ENCODE assay signal across 14 cellular contexts in the genomic region with DNA sequence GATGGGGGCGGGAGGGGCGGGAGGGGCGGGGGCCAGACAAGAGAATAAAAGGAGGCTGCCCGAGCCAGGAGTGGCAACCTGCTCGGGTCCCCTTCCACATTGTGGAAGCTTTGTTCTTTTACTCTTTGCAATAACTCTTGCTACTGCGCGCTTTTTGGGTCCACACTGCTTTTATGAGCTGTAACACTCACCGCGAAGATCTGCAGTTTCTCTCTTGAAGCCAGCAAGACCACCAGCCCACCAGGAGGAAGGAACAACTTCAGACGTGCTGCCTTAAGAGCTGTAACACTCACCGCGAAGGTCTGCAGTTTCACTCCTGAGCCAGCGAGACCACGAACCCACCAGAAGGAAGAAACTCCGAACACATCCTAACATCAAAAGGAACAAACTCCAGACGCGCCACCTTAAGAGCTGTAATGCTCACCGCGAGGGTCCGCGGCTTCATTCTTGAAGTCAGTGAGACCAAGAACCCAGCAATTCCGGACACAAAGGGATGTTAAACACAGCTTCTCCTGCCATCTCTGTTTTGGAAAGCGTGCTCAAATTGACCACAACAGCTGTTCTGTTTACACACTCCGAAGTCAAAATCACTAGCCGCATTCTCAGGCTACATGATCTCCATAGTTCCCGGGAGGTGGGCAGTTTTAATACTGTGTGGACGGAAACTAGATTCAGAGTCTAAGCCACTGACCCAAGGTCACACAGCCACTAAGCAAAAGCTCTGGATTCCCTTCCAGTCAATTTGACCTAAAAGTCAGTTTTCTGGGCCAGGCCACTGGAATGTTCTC. TPM values are rescaled to one million over a fixed set of nuclear protein-coding genes. Genes with fewer than 3 reads are reported as not detected.
DNase-seq lines count a peak whose midpoint lies in the region; ATAC-seq and TF ChIP-seq lines count a peak whose summit lies in the region.
"Not testable (repeated sequence)": the region's sequence is repeated elsewhere in the genome, so short reads cannot be mapped to it uniquely, and the experiment has no call there.
"Had no signal": no experiment of that assay in that cellular context is flagged by ENCODE, and none has a peak within 500 bp of the region (broad histone marks: within the 10 kb centered on the region; RNA-seq: fewer than 3 reads in every experiment).

No MANE protein-coding gene starts in this region.

- H3K9me3 Mint-ChIP-seq in activated CD8-positive, alpha-beta memory T cell treated with anti-CD3 and anti-CD28 coated beads, Interleukin-2, amount 10 ng/mL, durations not matched to agents 7 days and 5 days (ENCODE audit: low read depth); activated naive CD8-positive, alpha-beta T cell (ENCODE audit: low read depth); natural killer cell; type B pancreatic cell: not testable (repeated sequence)
- peaks cover 17% of the 10 kb centered on the region for H3K9me3 Mint-ChIP-seq in endodermal cell

- H2AFZ ChIP-seq in DND-41 (ENCODE audit: low read depth, low read length): peak overlapping the region; percentile 66

- peak overlapping the region; percentile 63 for H3K4me2 ChIP-seq in DND-41 (ENCODE audit: insufficient read depth, low read length)

- peak overlapping the region in 1 of 2 experiments; percentile 50; a peak in 2 of 4 replicates for H3K4me3 ChIP-seq in DND-41 (ENCODE audit: low read depth in 1 of 2, low read length in 2 of 2)
- not testable (repeated sequence) for H3K4me3 ChIP-seq in endodermal cell (ENCODE audit: low read length)
- peak overlapping the region in 2 of 3 donors; percentile 48 to 58 for H3K4me3 ChIP-seq in skeletal muscle tissue (ENCODE audit: low read length in 3 of 3)

- H3K9ac ChIP-seq in DND-41 (ENCODE audit: low read depth, low read length) (peak overlapping the region; percentile 45), skeletal muscle tissue (ENCODE audit: low read depth in 1 of 3, low read length in 3 of 3) (peak overlapping the region in 2 of 3 donors; percentile 32 to 45)
- not testable (repeated sequence) for H3K9ac ChIP-seq in endodermal cell (ENCODE audit: extremely low read depth, low read length, poor library complexity, severe bottlenecking)

- DNase-seq in DND-41 (peak; percentile 80), endodermal cell (peak; percentile 30), natural killer cell (peak; percentile 42), type B pancreatic cell (ENCODE audit: extremely low spot score, unreplicated experiment) (peak; percentile 32)
- DNase-seq in T-helper 17 cell: not testable (repeated sequence)
- peak; percentile 67 for DNase-seq in activated CD8-positive, alpha-beta memory T cell treated with anti-CD3 and anti-CD28 coated beads, Interleukin-2, amount 10 ng/mL, durations not matched to agents 7 days and 5 days

- H3K27me3 Mint-ChIP-seq in T-helper 17 cell; activated CD8-positive, alpha-beta memory T cell treated with anti-CD3 and anti-CD28 coated beads, Interleukin-2, amount 10 ng/mL, durations not matched to agents 7 days and 5 days; activated naive CD8-positive, alpha-beta T cell; endodermal cell (ENCODE audit: insufficient read depth); natural killer cell (ENCODE audit: low read depth in 2 of 2); type B pancreatic cell: not testable (repeated sequence)

- H3K36me3 ChIP-seq in DND-41 (ENCODE audit: insufficient read depth, low read length); endodermal cell (ENCODE audit: control insufficient read depth, insufficient read depth, low read length); skeletal muscle tissue (ENCODE audit: control insufficient read depth in 3 of 3, insufficient read depth in 3 of 3, low read length in 3 of 3): not testable (repeated sequence)

- intact Hi-C loops in natural killer cell (cut with micrococcal nuclease): loop anchor here (5.0 kb wide), 1 partner anchor 61 kb away; a partner anchor contains a TSS

- H3K4me1 ChIP-seq in DND-41 (ENCODE audit: insufficient read depth, low read length): peaks cover 47% of the 10 kb centered on the region
- H3K4me1 ChIP-seq in endodermal cell (ENCODE audit: control insufficient read depth, insufficient read depth, low read length); skeletal muscle tissue (ENCODE audit: control insufficient read depth in 3 of 3, insufficient read depth in 3 of 3, low read length in 3 of 3): not testable (repeated sequence)

- H3K27ac Mint-ChIP-seq in T-helper 17 cell: peak overlapping the region; percentile 92
- H3K27ac Mint-ChIP-seq in activated CD8-positive, alpha-beta memory T cell treated with anti-CD3 and anti-CD28 coated beads, Interleukin-2, amount 10 ng/mL, durations not matched to agents 7 days and 5 days: peak overlapping the region; percentile 88
- H3K27ac Mint-ChIP-seq in activated naive CD8-positive, alpha-beta T cell: peak overlapping the region; percentile 99
- not testable (repeated sequence) for H3K27ac Mint-ChIP-seq in endodermal cell
- H3K27ac Mint-ChIP-seq in natural killer cell: peak overlapping the region; percentile 97 to 98
- peak overlapping the region; percentile 4 for H3K27ac Mint-ChIP-seq in type B pancreatic cell

- H3K4me3 Mint-ChIP-seq in T-helper 17 cell (peak overlapping the region; percentile 69), natural killer cell (peak overlapping the region; percentile 85)
- peak overlapping the region; percentile 65 for H3K4me3 Mint-ChIP-seq in activated CD8-positive, alpha-beta memory T cell treated with anti-CD3 and anti-CD28 coated beads, Interleukin-2, amount 10 ng/mL, durations not matched to agents 7 days and 5 days
- peak overlapping the region; percentile 91 for H3K4me3 Mint-ChIP-seq in activated naive CD8-positive, alpha-beta T cell
- not testable (repeated sequence) for H3K4me3 Mint-ChIP-seq in endodermal cell, type B pancreatic cell

- not testable (repeated sequence) for H3K27me3 ChIP-seq in DND-41 (ENCODE audit: insufficient read depth, low read length, poor library complexity); endodermal cell (ENCODE audit: control insufficient read depth, insufficient read depth, low read length, poor library complexity, severe bottlenecking); skeletal muscle tissue (ENCODE audit: control insufficient read depth in 3 of 3, insufficient read depth in 3 of 3, low read length in 3 of 3)

- TF ChIP-seq CTCF in DND-41 (IDR thresholded peaks at IDR 0.05; ENCODE audit: borderline replicate concordance, extremely low read depth, low read length, poor library complexity, severe bottlenecking); endodermal cell (conservative IDR thresholded peaks at IDR 0.05); natural killer cell (IDR thresholded peaks at IDR 0.05); type B pancreatic cell (conservative IDR thresholded peaks at IDR 0.05): not testable (repeated sequence)

- H3K9me3 ChIP-seq in DND-41 (ENCODE audit: insufficient read depth, low read length, severe bottlenecking); T-helper 17 cell (ENCODE audit: control insufficient read depth, low read length, poor library complexity, severe bottlenecking); endodermal cell (ENCODE audit: control insufficient read depth, low read length); skeletal muscle tissue (ENCODE audit: control insufficient read depth in 3 of 3, low read length in 3 of 3): not testable (repeated sequence)

- H3K4me1 Mint-ChIP-seq in T-helper 17 cell: peaks cover 28% of the 10 kb centered on the region
- H3K4me1 Mint-ChIP-seq in activated CD8-positive, alpha-beta memory T cell treated with anti-CD3 and anti-CD28 coated beads, Interleukin-2, amount 10 ng/mL, durations not matched to agents 7 days and 5 days: peaks cover 51% of the 10 kb centered on the region
- H3K4me1 Mint-ChIP-seq in activated naive CD8-positive, alpha-beta T cell (ENCODE audit: low read depth): peaks cover 63% of the 10 kb centered on the region
- peaks cover 14% of the 10 kb centered on the region for H3K4me1 Mint-ChIP-seq in endodermal cell
- peaks cover 73 to 75% of the 10 kb centered on the region in 2 donors for H3K4me1 Mint-ChIP-seq in natural killer cell
- peaks cover 26% of the 10 kb centered on the region for H3K4me1 Mint-ChIP-seq in type B pancreatic cell (ENCODE audit: unreplicated experiment)

- 93 to 97% methylated on average over 17 to 27 of the region's 27 CpGs for WGBS in endodermal cell (ENCODE audit: insufficient coverage in 1 of 2, insufficient read length in 1 of 2), 2 experiments

- CTCF ChIA-PET in activated CD8-positive, alpha-beta memory T cell treated with anti-CD3 and anti-CD28 coated beads, Interleukin-2, amount 10 ng/mL, durations not matched to agents 7 days and 5 days (lab: Charles Lee): interaction anchor here (0.9 to 4.3 kb wide), 15 partner anchors 8 to 286 kb away, joined by 3 to 46 read pairs (median 5); a partner anchor contains a TSS

- H4K20me1 ChIP-seq in DND-41 (ENCODE audit: insufficient read depth, low read length): not testable (repeated sequence)

- ATAC-seq in DND-41 (ENCODE audit: insufficient read depth, low read depth): peak; percentile 38
- ATAC-seq in T-helper 17 cell, natural killer cell: not testable (repeated sequence)
- peak; percentile 21 for ATAC-seq in activated CD8-positive, alpha-beta memory T cell treated with anti-CD3 and anti-CD28 coated beads, Interleukin-2, amount 10 ng/mL, durations not matched to agents 7 days and 5 days

- H3K79me2 ChIP-seq in DND-41 (ENCODE audit: insufficient read depth, low read length): not testable (repeated sequence)

- H3K36me3 Mint-ChIP-seq in T-helper 17 cell (ENCODE audit: low read depth); activated naive CD8-positive, alpha-beta T cell; endodermal cell (ENCODE audit: low read depth); natural killer cell; type B pancreatic cell: not testable (repeated sequence)
- peaks cover 13% of the 10 kb centered on the region for H3K36me3 Mint-ChIP-seq in activated CD8-positive, alpha-beta memory T cell treated with anti-CD3 and anti-CD28 coated beads, Interleukin-2, amount 10 ng/mL, durations not matched to agents 7 days and 5 days

- peak overlapping the region; percentile 83 for H3K27ac ChIP-seq in DND-41 (ENCODE audit: low read length)
- not testable (repeated sequence) for H3K27ac ChIP-seq in endodermal cell (ENCODE audit: low read depth, low read length); skeletal muscle tissue (ENCODE audit: low read depth, low read length)

RNA-seq across cellular contexts. Expression of a gene that starts 11.9 kb away (rescaled TPM):
- total RNA-seq in T-helper 17 cell: under 1 TPM in 1 of 2 donors, not detected in 1; 0.63 TPM
- 1 to 10 TPM in 1 of 2 experiments, under 1 TPM in 1; 0.73 to 1.3 TPM for total RNA-seq in activated CD8-positive, alpha-beta memory T cell treated with anti-CD3 and anti-CD28 coated beads, Interleukin-2, amount 10 ng/mL, durations not matched to agents 7 days and 5 days
- not detected for total RNA-seq in endodermal cell
- polyA plus RNA-seq in endodermal cell (2013, experiment 1 of 2): not detected
- not detected for polyA plus RNA-seq in endodermal cell (2013, experiment 2 of 2)
- total RNA-seq in natural killer cell: 1 to 10 TPM; 1.6 to 5.6 (median 4.6) TPM
- not detected for total RNA-seq in skeletal muscle tissue
- 6.0 and 7.8 TPM in 2 replicates for total RNA-seq in type B pancreatic cell (ENCODE audit: low replicate concordance)
- total RNA-seq: dermis microvascular lymphatic vessel endothelial cell, H4 had no signal
- polyA plus RNA-seq: BJ, neural cell had no signal

RNA-seq across cellular contexts. Expression of a gene that starts 14.7 kb away (rescaled TPM):
- total RNA-seq in T-helper 17 cell (100 to 1,000 TPM in 1 of 2 donors, 10 to 100 TPM in 1; 80.8 to 110 TPM), endodermal cell (under 1 TPM in 1 of 2 donors, not detected in 1; 0.58 TPM), natural killer cell (100 to 1,000 TPM; 204 to 215 (median 210) TPM), skeletal muscle tissue (6.3 TPM), type B pancreatic cell (ENCODE audit: low replicate concordance) (131 and 152 TPM in 2 replicates)
- 100 to 1,000 TPM in 1 of 2 experiments, 10 to 100 TPM in 1; 85.3 to 128 TPM for total RNA-seq in activated CD8-positive, alpha-beta memory T cell treated with anti-CD3 and anti-CD28 coated beads, Interleukin-2, amount 10 ng/mL, durations not matched to agents 7 days and 5 days
- not detected for polyA plus RNA-seq in endodermal cell (2013, experiment 1 of 2)
- not detected for polyA plus RNA-seq in endodermal cell (2013, experiment 2 of 2)
- polyA plus RNA-seq: neural cell had no signal

RNA-seq across cellular contexts. Expression of a gene that starts 45.4 kb away (rescaled TPM):
- 1 to 10 TPM in 1 of 2 donors, under 1 TPM in 1; 0.72 to 9.7 TPM for total RNA-seq in T-helper 17 cell
- under 1 TPM; 0.23 to 0.29 TPM for total RNA-seq in activated CD8-positive, alpha-beta memory T cell treated with anti-CD3 and anti-CD28 coated beads, Interleukin-2, amount 10 ng/mL, durations not matched to agents 7 days and 5 days
- 10 to 100 TPM in 1 of 2 donors, 1 to 10 TPM in 1; 6.7 to 15.9 TPM for total RNA-seq in endodermal cell
- 0.50 TPM for polyA plus RNA-seq in endodermal cell (2013, experiment 1 of 2)
- 0.62 TPM for polyA plus RNA-seq in endodermal cell (2013, experiment 2 of 2)
- total RNA-seq in natural killer cell: 1 to 10 TPM in 1 of 3 donors, under 1 TPM in 2; 0.23 to 1.8 (median 0.38) TPM
- 9.9 TPM for total RNA-seq in skeletal muscle tissue
- total RNA-seq in type B pancreatic cell (ENCODE audit: low replicate concordance): 0.34 TPM in 1 of 2 replicates, not detected in the other
- total RNA-seq: activated CD8-positive, alpha-beta memory T cell treated with anti-CD3 and anti-CD28 coated beads for 36 hours; Calu3; dermis microvascular lymphatic vessel endothelial cell had no signal
- polyA plus RNA-seq: BJ, neural cell had no signal

Comparison
In these comparisons a context has a peak if more than half of its experiments do, and no peak if none do; other contexts are left out.
1. RNA of a gene that starts 14.7 kb away (total RNA-seq): 204 to 215 TPM in natural killer cell, 131 to 152 TPM in type B pancreatic cell, 85.3 to 128 TPM in activated CD8-positive, alpha-beta memory T cell treated with anti-CD3 and anti-CD28 coated beads, Interleukin-2, amount 10 ng/mL, durations not matched to agents 7 days and 5 days and 80.8 to 110 TPM in T-helper 17 cell; 6.3 TPM in skeletal muscle tissue (single experiment) and 0.58 TPM in endodermal cell; every median in the first group is over 10 times any median in the second.